ENCODE assay signal across 7 cellular contexts in the genomic region with DNA sequence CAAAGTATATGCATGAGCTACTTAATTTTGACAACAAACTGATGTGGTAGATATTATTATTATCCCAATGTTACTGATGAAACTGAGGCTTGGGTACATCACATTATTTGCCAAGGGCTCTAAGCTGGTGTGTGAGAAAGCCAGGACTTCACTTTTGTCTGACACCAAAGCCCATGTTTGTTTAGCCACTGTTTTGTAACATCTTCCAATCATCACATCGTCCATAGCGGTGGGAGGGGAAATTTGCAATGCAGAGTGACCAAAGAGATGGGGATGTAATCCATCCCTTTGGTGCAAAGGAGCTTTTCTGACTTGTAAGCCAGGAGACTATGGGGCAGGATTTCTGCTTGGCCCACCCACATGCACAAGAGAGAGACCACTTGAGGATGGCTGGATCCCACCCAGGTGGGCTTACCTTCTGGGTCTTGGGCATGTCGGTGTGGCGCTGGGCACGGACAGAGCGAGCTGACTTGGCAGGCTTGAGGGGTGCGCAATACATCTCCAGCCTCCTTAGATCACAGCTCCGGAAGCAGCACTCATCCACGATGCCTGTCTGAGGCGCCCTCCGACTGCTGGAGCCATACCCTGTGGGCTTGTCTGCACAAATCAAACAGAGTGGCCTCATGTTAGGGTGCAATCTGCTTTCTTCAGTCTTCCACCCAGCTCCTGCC.
"Had no signal": no experiment of that assay in that cellular context is flagged by ENCODE, and none has a peak within 500 bp of the region (broad histone marks: within the 10 kb centered on the region; RNA-seq: fewer than 3 reads in every experiment).

No MANE protein-coding gene starts in this region.

- H3K27ac ChIP-seq: HL-60 had no signal

- ATAC-seq: GM23338 had no signal

- FAIRE-seq: H1, H54 had no signal

- DNase-seq: H9, HCEC 1CT, IMR-90 had no signal

- H2AFZ ChIP-seq: GM23338 had no signal

- H3K4me2 ChIP-seq: GM23338 had no signal

- H3K4me3 ChIP-seq: GM23338 had no signal
